ENCODE assay signal across 16 cellular contexts in the genomic region with DNA sequence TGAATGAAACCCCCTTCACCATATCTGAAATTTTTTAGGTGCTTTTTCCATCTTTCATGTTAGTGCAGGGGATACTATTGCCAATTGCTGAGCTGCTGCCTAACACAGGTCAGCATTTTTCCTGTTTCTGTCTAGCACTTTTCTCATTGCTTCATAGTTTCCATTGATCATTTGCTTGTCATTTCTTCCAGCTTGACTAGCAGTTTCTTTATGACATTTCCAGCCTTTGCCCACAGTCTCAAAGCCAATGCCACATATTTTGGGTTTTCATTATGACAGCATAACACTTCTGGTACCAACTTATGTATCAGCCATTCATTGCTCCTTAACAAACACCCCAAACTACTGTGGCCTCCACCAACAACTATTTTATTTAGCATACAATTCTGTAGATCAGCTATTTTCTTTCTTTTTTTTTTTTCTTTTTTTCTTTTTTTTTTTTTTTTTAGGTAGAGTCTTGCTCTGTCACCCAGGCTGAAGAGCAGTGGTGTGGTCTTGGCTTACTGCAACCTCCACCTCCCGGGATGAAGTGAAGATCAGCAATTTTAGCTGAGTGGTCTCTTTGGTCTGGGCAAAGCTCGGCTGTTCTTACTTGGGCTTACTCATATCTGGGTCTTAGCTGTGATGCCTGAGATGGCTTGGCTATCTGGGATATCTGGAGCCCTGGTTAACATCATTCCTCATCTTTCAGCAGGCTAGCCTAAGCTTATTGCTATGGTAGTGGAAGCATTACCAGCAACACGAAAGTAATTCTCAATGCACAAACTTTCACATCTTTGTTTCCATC.
DNase-seq lines count a peak whose midpoint lies in the region; ATAC-seq and TF ChIP-seq lines count a peak whose summit lies in the region.
"Had no signal": no experiment of that assay in that cellular context is flagged by ENCODE, and none has a peak within 500 bp of the region (broad histone marks: within the 10 kb centered on the region; RNA-seq: fewer than 3 reads in every experiment).

No MANE protein-coding gene starts in this region.

- WGBS in lower leg skin, 2 donors, result 92 to 95% methylated on average over 3 of the region's 3 CpGs

- H3K4me1 Mint-ChIP-seq in natural killer cell treated with Interleukin-12 subunit alpha and Interleukin-12 subunit beta and Interleukin-15 and Interleukin-18, amount 100 ng/mL, for 72 hours (ENCODE audit: low read depth in 2 of 2), result peaks cover 6 to 12% of the 10 kb centered on the region in 2 donors
- no peaks in the 10 kb centered on the region for H3K4me1 Mint-ChIP-seq in natural killer cell
- peaks cover 15% of the 10 kb centered on the region for H3K4me1 Mint-ChIP-seq in activated T-helper 17 cell treated with anti-CD3 and anti-CD28 coated beads, Interleukin-2, amount 50 U/mL, for 72 hours
- peaks cover 5 to 11% of the 10 kb centered on the region in 2 donors for H3K4me1 Mint-ChIP-seq in stimulated activated naive B cell treated with anti-CD40 and anti-IgM and Interleukin-4, amounts not matched to agents 10 μg/mL and 1 μg/mL and 100 μg/mL, for 72 hours
- H3K4me1 Mint-ChIP-seq: naive thymus-derived CD8-positive, alpha-beta T cell had no signal

- no peak for TF ChIP-seq POLR2A in lower leg skin (IDR thresholded peaks at IDR 0.05)

- peak overlapping the region; percentile 7 for H3K4me3 Mint-ChIP-seq in natural killer cell treated with Interleukin-12 subunit alpha and Interleukin-12 subunit beta and Interleukin-15 and Interleukin-18, amount 100 ng/mL, for 72 hours
- H3K4me3 Mint-ChIP-seq in natural killer cell, result no peak overlapping the region
- peak overlapping the region; percentile 49 for H3K4me3 Mint-ChIP-seq in activated T-helper 17 cell treated with anti-CD3 and anti-CD28 coated beads, Interleukin-2, amount 50 U/mL, for 72 hours
- no peak overlapping the region for H3K4me3 Mint-ChIP-seq in stimulated activated naive B cell treated with anti-CD40 and anti-IgM and Interleukin-4, amounts not matched to agents 10 μg/mL and 1 μg/mL and 100 μg/mL, for 72 hours
- H3K4me3 Mint-ChIP-seq: naive thymus-derived CD8-positive, alpha-beta T cell had no signal

- intact Hi-C loops in natural killer cell (cut with micrococcal nuclease) (no loop called here), lower leg skin (cut with DNase I; ENCODE audit: low total_unique reads) (no loop called here)

- H3K4me3 ChIP-seq in lower leg skin (ENCODE audit: low read depth, poor library complexity, severe bottlenecking), result no peak overlapping the region
- H3K4me3 ChIP-seq: esophagus muscularis mucosa, prostate gland had no signal

- H3K9me3 Mint-ChIP-seq in natural killer cell treated with Interleukin-12 subunit alpha and Interleukin-12 subunit beta and Interleukin-15 and Interleukin-18, amount 100 ng/mL, for 72 hours, result no peaks in the 10 kb centered on the region
- no peaks in the 10 kb centered on the region for H3K9me3 Mint-ChIP-seq in natural killer cell
- H3K9me3 Mint-ChIP-seq in activated T-helper 17 cell treated with anti-CD3 and anti-CD28 coated beads, Interleukin-2, amount 50 U/mL, for 72 hours, result no peaks in the 10 kb centered on the region
- H3K9me3 Mint-ChIP-seq in stimulated activated naive B cell treated with anti-CD40 and anti-IgM and Interleukin-4, amounts not matched to agents 10 μg/mL and 1 μg/mL and 100 μg/mL, for 72 hours, result no peaks in the 10 kb centered on the region

- H3K27ac Mint-ChIP-seq in natural killer cell treated with Interleukin-12 subunit alpha and Interleukin-12 subunit beta and Interleukin-15 and Interleukin-18, amount 100 ng/mL, for 72 hours, result peak overlapping the region; percentile 18 to 34
- H3K27ac Mint-ChIP-seq in natural killer cell, result no peak overlapping the region
- peak overlapping the region; percentile 91 for H3K27ac Mint-ChIP-seq in activated T-helper 17 cell treated with anti-CD3 and anti-CD28 coated beads, Interleukin-2, amount 50 U/mL, for 72 hours
- H3K27ac Mint-ChIP-seq in stimulated activated naive B cell treated with anti-CD40 and anti-IgM and Interleukin-4, amounts not matched to agents 10 μg/mL and 1 μg/mL and 100 μg/mL, for 72 hours, result peak overlapping the region; percentile 37
- H3K27ac Mint-ChIP-seq: naive thymus-derived CD8-positive, alpha-beta T cell had no signal

- DNase-seq in natural killer cell treated with Interleukin-12 subunit alpha and Interleukin-12 subunit beta and Interleukin-15 and Interleukin-18, amount 100 ng/mL, for 72 hours (ENCODE audit: low spot score), result no peak
- no peak for DNase-seq in natural killer cell
- DNase-seq in GM20000 (ENCODE audit: low spot score), result peak; percentile 27
- DNase-seq in stimulated activated naive B cell treated with anti-CD40 and anti-IgM and Interleukin-4, amounts not matched to agents 10 μg/mL and 1 μg/mL and 100 μg/mL, for 72 hours, result no peak
- DNase-seq in mesenteric fat pad (ENCODE audit: low spot score), result no peak
- DNase-seq in lower leg skin (ENCODE audit: low spot score in 2 of 2), result no peak
- DNase-seq: EL; head of caudate nucleus; naive thymus-derived CD8-positive, alpha-beta T cell; NCI-H1694 treated with DMSO at 0.1 percent for 48 hours; NCI-H446; SHP77 treated with DMSO at 0.1 percent for 48 hours had no signal

- peak; percentile 79 to 93 for ATAC-seq in natural killer cell treated with Interleukin-12 subunit alpha and Interleukin-12 subunit beta and Interleukin-15 and Interleukin-18, amount 100 ng/mL, for 72 hours
- no peak for ATAC-seq in natural killer cell
- peak; percentile 94 for ATAC-seq in activated T-helper 17 cell treated with anti-CD3 and anti-CD28 coated beads, Interleukin-2, amount 50 U/mL, for 72 hours (replicated peaks)
- peak; percentile 75 to 92 for ATAC-seq in stimulated activated naive B cell treated with anti-CD40 and anti-IgM and Interleukin-4, amounts not matched to agents 10 μg/mL and 1 μg/mL and 100 μg/mL, for 72 hours (replicated peaks)
- ATAC-seq in HG03342 (IDR thresholded peaks at IDR 0.05; ENCODE audit: unreplicated experiment), result no peak
- ATAC-seq: naive thymus-derived CD8-positive, alpha-beta T cell had no signal

- no peaks in the 10 kb centered on the region for H3K36me3 Mint-ChIP-seq in natural killer cell treated with Interleukin-12 subunit alpha and Interleukin-12 subunit beta and Interleukin-15 and Interleukin-18, amount 100 ng/mL, for 72 hours
- H3K36me3 Mint-ChIP-seq in natural killer cell, result no peaks in the 10 kb centered on the region
- H3K36me3 Mint-ChIP-seq in activated T-helper 17 cell treated with anti-CD3 and anti-CD28 coated beads, Interleukin-2, amount 50 U/mL, for 72 hours (ENCODE audit: low read depth), result peaks cover 6% of the 10 kb centered on the region
- H3K36me3 Mint-ChIP-seq in stimulated activated naive B cell treated with anti-CD40 and anti-IgM and Interleukin-4, amounts not matched to agents 10 μg/mL and 1 μg/mL and 100 μg/mL, for 72 hours, result no peaks in the 10 kb centered on the region
- H3K36me3 Mint-ChIP-seq: naive thymus-derived CD8-positive, alpha-beta T cell had no signal

- TF ChIP-seq CTCF in natural killer cell (IDR thresholded peaks at IDR 0.05), result no peak
- TF ChIP-seq CTCF in GM20000 (IDR thresholded peaks at IDR 0.05; ENCODE audit: extremely low read depth, missing control alignments), result no peak
- TF ChIP-seq CTCF in lower leg skin (IDR thresholded peaks at IDR 0.05), result no peak

- H3K27me3 Mint-ChIP-seq in natural killer cell treated with Interleukin-12 subunit alpha and Interleukin-12 subunit beta and Interleukin-15 and Interleukin-18, amount 100 ng/mL, for 72 hours, result peaks cover 12 to 14% of the 10 kb centered on the region in 2 donors
- peaks cover 3 to 12% of the 10 kb centered on the region in 2 donors for H3K27me3 Mint-ChIP-seq in natural killer cell (ENCODE audit: low read depth in 2 of 2)
- H3K27me3 Mint-ChIP-seq in activated T-helper 17 cell treated with anti-CD3 and anti-CD28 coated beads, Interleukin-2, amount 50 U/mL, for 72 hours, result no peaks in the 10 kb centered on the region
- peaks cover 8 to 13% of the 10 kb centered on the region in 2 donors for H3K27me3 Mint-ChIP-seq in stimulated activated naive B cell treated with anti-CD40 and anti-IgM and Interleukin-4, amounts not matched to agents 10 μg/mL and 1 μg/mL and 100 μg/mL, for 72 hours

Comparison
In these comparisons a context has a peak if more than half of its experiments do, and no peak if none do; other contexts are left out.
1. ATAC-seq: peak in natural killer cell treated with Interleukin-12 subunit alpha and Interleukin-12 subunit beta and Interleukin-15 and Interleukin-18, amount 100 ng/mL, for 72 hours (2 of 2), activated T-helper 17 cell treated with anti-CD3 and anti-CD28 coated beads, Interleukin-2, amount 50 U/mL, for 72 hours (single experiment) and stimulated activated naive B cell treated with anti-CD40 and anti-IgM and Interleukin-4, amounts not matched to agents 10 μg/mL and 1 μg/mL and 100 μg/mL, for 72 hours (2 of 2); none in natural killer cell (0 of 3) and HG03342 (single experiment).
2. H3K27ac Mint-ChIP-seq: peak in natural killer cell treated with Interleukin-12 subunit alpha and Interleukin-12 subunit beta and Interleukin-15 and Interleukin-18, amount 100 ng/mL, for 72 hours (2 of 2), activated T-helper 17 cell treated with anti-CD3 and anti-CD28 coated beads, Interleukin-2, amount 50 U/mL, for 72 hours (single experiment) and stimulated activated naive B cell treated with anti-CD40 and anti-IgM and Interleukin-4, amounts not matched to agents 10 μg/mL and 1 μg/mL and 100 μg/mL, for 72 hours (single experiment); none in natural killer cell (0 of 2).
3. H3K4me3 Mint-ChIP-seq: peak in natural killer cell treated with Interleukin-12 subunit alpha and Interleukin-12 subunit beta and Interleukin-15 and Interleukin-18, amount 100 ng/mL, for 72 hours (single experiment) and activated T-helper 17 cell treated with anti-CD3 and anti-CD28 coated beads, Interleukin-2, amount 50 U/mL, for 72 hours (single experiment); none in natural killer cell (single experiment) and stimulated activated naive B cell treated with anti-CD40 and anti-IgM and Interleukin-4, amounts not matched to agents 10 μg/mL and 1 μg/mL and 100 μg/mL, for 72 hours (0 of 2).